Comparison of ENCODE assay signal across 17 cellular contexts in genomic region chr1:234406871-234407270, GRCh38. TPM values are rescaled to one million over a fixed set of nuclear protein-coding genes. Genes with fewer than 3 reads are reported as not detected.
DNase-seq lines count a peak whose midpoint lies in the region; ATAC-seq and TF ChIP-seq lines count a peak whose summit lies in the region.
"Had no signal": no experiment of that assay in that cellular context is flagged by ENCODE, and none has a peak within 500 bp of the region (broad histone marks: within the 10 kb centered on the region; RNA-seq: fewer than 3 reads in every experiment).

No MANE protein-coding gene starts in this region.

- H3K27me3 ChIP-seq in breast epithelium, result no peaks in the 10 kb centered on the region
- H3K27me3 ChIP-seq: BLaER1 had no signal

- H3K4me3 ChIP-seq in breast epithelium, result no peak overlapping the region
- H3K4me3 ChIP-seq: BLaER1 had no signal

- no peaks in the 10 kb centered on the region for H3K9me3 Mint-ChIP-seq in activated CD8-positive, alpha-beta T cell treated with anti-CD3 and anti-CD28 coated beads for 36 hours
- no peaks in the 10 kb centered on the region for H3K9me3 Mint-ChIP-seq in activated CD8-positive, alpha-beta T cell treated with anti-CD3 and anti-CD28 coated beads, Interleukin-2, amount 10 ng/mL, durations not matched to agents 7 days and 5 days (ENCODE audit: insufficient read depth)
- H3K9me3 Mint-ChIP-seq in MCF 10A (ENCODE audit: unreplicated experiment) (no peaks in the 10 kb centered on the region), T-cell (no peaks in the 10 kb centered on the region)

- intact Hi-C loops in activated CD8-positive, alpha-beta T cell treated with anti-CD3 and anti-CD28 coated beads for 36 hours (cut with micrococcal nuclease), result no loop called here
- intact Hi-C loops in MCF 10A (cut with micrococcal nuclease) (loop anchor here (10.0 kb wide), 1 partner anchor 292 kb away; no protein-coding TSS in a partner anchor), breast epithelium (cut with DNase I; ENCODE audit: low total_unique reads) (no loop called here)

- H3K4me1 ChIP-seq in breast epithelium, result no peaks in the 10 kb centered on the region
- H3K4me1 ChIP-seq: BLaER1 had no signal

- peak overlapping the region; percentile 56 for H3K27ac Mint-ChIP-seq in activated CD8-positive, alpha-beta T cell treated with anti-CD3 and anti-CD28 coated beads for 36 hours
- no peak overlapping the region for H3K27ac Mint-ChIP-seq in activated CD8-positive, alpha-beta T cell treated with anti-CD3 and anti-CD28 coated beads, Interleukin-2, amount 10 ng/mL, durations not matched to agents 7 days and 5 days
- H3K27ac Mint-ChIP-seq in MCF 10A (ENCODE audit: low read depth, unreplicated experiment) (no peak overlapping the region), T-cell (peak overlapping the region; percentile 95 to 99)

- DNase-seq in activated CD8-positive, alpha-beta T cell treated with anti-CD3 and anti-CD28 coated beads for 36 hours, result no peak
- DNase-seq in activated CD8-positive, alpha-beta T cell treated with anti-CD3 and anti-CD28 coated beads, Interleukin-2, amount 10 ng/mL, durations not matched to agents 7 days and 5 days, result no peak
- DNase-seq in MCF 10A (ENCODE audit: unreplicated experiment) (no peak), breast epithelium (ENCODE audit: low spot score in 2 of 2) (no peak), T-cell (no peak)
- DNase-seq: DMS79, KBM-7, NCI-H1105 treated with DMSO at 0.1 percent for 48 hours, NCI-H1694, NCI-H2081 treated with DMSO at 0.1 percent for 48 hours, NCI-H510A treated with DMSO at 0.1 percent for 48 hours, NCI-H774, OCI-M1, SHP77 treated with DMSO at 0.1 percent for 48 hours had no signal

- H3K36me3 Mint-ChIP-seq in activated CD8-positive, alpha-beta T cell treated with anti-CD3 and anti-CD28 coated beads for 36 hours (ENCODE audit: low read depth), result peaks cover 35% of the 10 kb centered on the region
- H3K36me3 Mint-ChIP-seq in activated CD8-positive, alpha-beta T cell treated with anti-CD3 and anti-CD28 coated beads, Interleukin-2, amount 10 ng/mL, durations not matched to agents 7 days and 5 days (ENCODE audit: low read depth), result peaks cover 26% of the 10 kb centered on the region
- peaks cover 59% of the 10 kb centered on the region for H3K36me3 Mint-ChIP-seq in MCF 10A (ENCODE audit: insufficient read depth, unreplicated experiment)
- peaks cover 12% of the 10 kb centered on the region for H3K36me3 Mint-ChIP-seq in T-cell

- peaks cover 14% of the 10 kb centered on the region for H3K4me1 Mint-ChIP-seq in activated CD8-positive, alpha-beta T cell treated with anti-CD3 and anti-CD28 coated beads for 36 hours (ENCODE audit: low read depth)
- H3K4me1 Mint-ChIP-seq in activated CD8-positive, alpha-beta T cell treated with anti-CD3 and anti-CD28 coated beads, Interleukin-2, amount 10 ng/mL, durations not matched to agents 7 days and 5 days (ENCODE audit: low read depth), result peaks cover 11% of the 10 kb centered on the region
- H3K4me1 Mint-ChIP-seq in MCF 10A (ENCODE audit: insufficient read depth, unreplicated experiment) (peaks cover 9% of the 10 kb centered on the region), T-cell (peaks cover 52 to 70% (median 60%) of the 10 kb centered on the region in 3 donors)

- no peak for TF ChIP-seq POLR2A in breast epithelium (IDR thresholded peaks at IDR 0.05)

- CTCF ChIA-PET in activated CD8-positive, alpha-beta T cell treated with anti-CD3 and anti-CD28 coated beads for 36 hours (lab: Charles Lee), result no interaction called here
- CTCF ChIA-PET in activated CD8-positive, alpha-beta T cell treated with anti-CD3 and anti-CD28 coated beads, Interleukin-2, amount 10 ng/mL, durations not matched to agents 7 days and 5 days (lab: Charles Lee), result interaction anchor here (1.0 kb wide), 2 partner anchors 12 to 80 kb away, joined by 3 read pairs; no protein-coding TSS in a partner anchor
- CTCF ChIA-PET in MCF 10A (lab: Yijun Ruan, JAX), result interaction anchor here (0.6 to 3.9 kb wide), 3 partner anchors 9 to 1042 kb away, joined by 3 to 14 read pairs (median 3); no protein-coding TSS in a partner anchor
- CTCF ChIA-PET in T-cell (lab: Charles Lee), result interaction anchor here in 1 of 2 donors (0.7 to 3.2 kb wide), 2 partner anchors 80 to 84 kb away, joined by 4 to 7 read pairs; no protein-coding TSS in a partner anchor

- H3K36me3 ChIP-seq in breast epithelium, result no peaks in the 10 kb centered on the region

- POLR2A ChIA-PET in activated CD8-positive, alpha-beta T cell treated with anti-CD3 and anti-CD28 coated beads for 36 hours (lab: Charles Lee), result no interaction called here
- POLR2A ChIA-PET in activated CD8-positive, alpha-beta T cell treated with anti-CD3 and anti-CD28 coated beads, Interleukin-2, amount 10 ng/mL, durations not matched to agents 7 days and 5 days (lab: Charles Lee), result no interaction called here
- POLR2A ChIA-PET in MCF 10A (lab: Yijun Ruan, JAX), result interaction anchor here (0.6 to 2.7 kb wide), 3 partner anchors 11 to 70 kb away, joined by 3 to 15 read pairs (median 4); partner anchors contain the start of gene COA6
- POLR2A ChIA-PET in T-cell (lab: Charles Lee), result interaction anchor here in 1 of 2 donors (0.7 kb wide), 1 partner anchor 533 kb away, joined by 3 read pairs; no protein-coding TSS in a partner anchor

- TF ChIP-seq CTCF in activated CD8-positive, alpha-beta T cell treated with anti-CD3 and anti-CD28 coated beads for 36 hours (IDR thresholded peaks at IDR 0.05), result no peak
- no peak for TF ChIP-seq CTCF in MCF 10A (IDR thresholded peaks at IDR 0.05; ENCODE audit: unreplicated experiment)
- TF ChIP-seq CTCF in breast epithelium (IDR thresholded peaks at IDR 0.05), result no peak

- no peaks in the 10 kb centered on the region for H3K9me3 ChIP-seq in breast epithelium
- H3K9me3 ChIP-seq: BLaER1 had no signal

- no peak overlapping the region for H3K27ac ChIP-seq in breast epithelium
- H3K27ac ChIP-seq: BLaER1 had no signal

- TSS peak; percentile 9 for BruUV-seq in MCF 10A (replicated peaks; lab: Mats Ljungman, UMichigan)

- H3K4me3 Mint-ChIP-seq in activated CD8-positive, alpha-beta T cell treated with anti-CD3 and anti-CD28 coated beads for 36 hours, result no peak overlapping the region
- H3K4me3 Mint-ChIP-seq in activated CD8-positive, alpha-beta T cell treated with anti-CD3 and anti-CD28 coated beads, Interleukin-2, amount 10 ng/mL, durations not matched to agents 7 days and 5 days, result no peak overlapping the region
- H3K4me3 Mint-ChIP-seq in MCF 10A (ENCODE audit: unreplicated experiment) (no peak overlapping the region), T-cell (no peak overlapping the region)

- H3K27me3 Mint-ChIP-seq in activated CD8-positive, alpha-beta T cell treated with anti-CD3 and anti-CD28 coated beads for 36 hours, result no peaks in the 10 kb centered on the region
- H3K27me3 Mint-ChIP-seq in activated CD8-positive, alpha-beta T cell treated with anti-CD3 and anti-CD28 coated beads, Interleukin-2, amount 10 ng/mL, durations not matched to agents 7 days and 5 days (ENCODE audit: low read depth), result no peaks in the 10 kb centered on the region
- H3K27me3 Mint-ChIP-seq in MCF 10A (ENCODE audit: insufficient read depth, unreplicated experiment), result no peaks in the 10 kb centered on the region
- no peaks in the 10 kb centered on the region for H3K27me3 Mint-ChIP-seq in T-cell

- ATAC-seq in activated CD8-positive, alpha-beta T cell treated with anti-CD3 and anti-CD28 coated beads for 36 hours, result no peak
- ATAC-seq in activated CD8-positive, alpha-beta T cell treated with anti-CD3 and anti-CD28 coated beads, Interleukin-2, amount 10 ng/mL, durations not matched to agents 7 days and 5 days, result no peak
- ATAC-seq in T-cell (replicated peaks in 1 of 4), result no peak
- ATAC-seq in GM21723 (IDR thresholded peaks at IDR 0.05; ENCODE audit: unreplicated experiment), result no peak
- no peak for ATAC-seq in GM18498 (IDR thresholded peaks at IDR 0.05; ENCODE audit: unreplicated experiment)

RNA-seq across cellular contexts. Expression of gene COA6, which starts 33.6 kb away (rescaled TPM):
- 10 to 100 TPM; 59.8 to 61.8 TPM for total RNA-seq in activated CD8-positive, alpha-beta T cell treated with anti-CD3 and anti-CD28 coated beads for 36 hours
- 10 to 100 TPM; 39.2 to 40.0 TPM for total RNA-seq in activated CD8-positive, alpha-beta T cell treated with anti-CD3 and anti-CD28 coated beads, Interleukin-2, amount 10 ng/mL, durations not matched to agents 7 days and 5 days
- 114 and 115 TPM in 2 replicates for total RNA-seq in MCF 10A (2022)
- 10 to 100 TPM; 10.4 to 17.7 (median 14.6) TPM for total RNA-seq in breast epithelium
- total RNA-seq in T-cell, result 10 to 100 TPM in 4 of 5 donors, 1 to 10 TPM in 1; 9.7 to 28.2 (median 21.8) TPM

Comparison
In these comparisons a context has a peak if more than half of its experiments do, and no peak if none do; other contexts are left out.
1. H3K27ac Mint-ChIP-seq: peak in activated CD8-positive, alpha-beta T cell treated with anti-CD3 and anti-CD28 coated beads for 36 hours (single experiment) and T-cell (2 of 2); none in activated CD8-positive, alpha-beta T cell treated with anti-CD3 and anti-CD28 coated beads, Interleukin-2, amount 10 ng/mL, durations not matched to agents 7 days and 5 days (single experiment) and MCF 10A (single experiment).